Comparison of ENCODE assay signal across 27 cellular contexts in genomic region chr2:68171684-68172083, GRCh38.
"Had no signal": no experiment of that assay in that cellular context is flagged by ENCODE, and none has a peak within 500 bp of the region (broad histone marks: within the 10 kb centered on the region; RNA-seq: fewer than 3 reads in every experiment).

No MANE protein-coding gene starts in this region.

- H3K4me1 ChIP-seq: ascending aorta, breast epithelium, colonic mucosa had no signal

- DNase-seq: activated B cell treated with CpG ODN at 0.5 μM for 24 hours; activated CD4-positive, alpha-beta T cell treated with anti-CD3 and anti-CD28 coated beads for 48 hours; activated CD4-positive, alpha-beta T cell treated with anti-CD3 and anti-CD28 coated beads, Interleukin-2, amount 50 U/mL, for 1 hour; activated CD4-positive, alpha-beta T cell treated with anti-CD3 and anti-CD28 coated beads, Interleukin-2, amount 50 U/mL, for 48 hours; activated CD8-positive, alpha-beta memory T cell treated with anti-CD3 and anti-CD28 coated beads for 24 hours; activated CD8-positive, alpha-beta T cell treated with anti-CD3 and anti-CD28 coated beads for 36 hours; activated effector memory CD4-positive, alpha-beta T cell treated with Interleukin-2 at 50 U/mL for 16 hours; activated gamma-delta T cell treated with Interleukin-2 at 50 U/mL for 16 hours; activated naive CD4-positive, alpha-beta T cell treated with anti-CD3 and anti-CD28 coated beads, Interleukin-2, amount 50 U/mL, for 16 hours; activated naive CD4-positive, alpha-beta T cell treated with Interleukin-2 at 50 U/mL for 16 hours; activated T-cell treated with anti-CD3 and anti-CD28 coated beads, Interleukin-2, amount 50 U/mL, for 4 hours; central memory CD4-positive, alpha-beta T cell; cerebellar nuclear complex; colonic mucosa; effector memory CD4-positive, alpha-beta T cell; endodermal cell; foreskin fibroblast; T-helper 17 cell; T1000; WERI-Rb-1 had no signal

- H3K27me3 ChIP-seq: ascending aorta, breast epithelium, cardiac muscle cell, colonic mucosa had no signal

- ATAC-seq: activated CD4-positive, CD25-positive, alpha-beta regulatory T cell treated with anti-CD3 and anti-CD28 coated beads, Interleukin-2, amount 50 U/mL, for 24 hours; activated CD8-positive, alpha-beta T cell treated with anti-CD3 and anti-CD28 coated beads for 36 hours; activated T-cell treated with anti-CD3 and anti-CD28 coated beads, Interleukin-2, amount 50 U/mL, for 4 hours; activated T-helper 17 cell treated with anti-CD3 and anti-CD28 coated beads, Interleukin-2, amount 50 U/mL, for 72 hours; esophagus mucosa; T-helper 17 cell had no signal

- H3K36me3 ChIP-seq: breast epithelium, colonic mucosa had no signal

- H3K9me3 ChIP-seq: ascending aorta, breast epithelium, colonic mucosa had no signal

- H3K27ac ChIP-seq: ascending aorta, breast epithelium, cardiac muscle cell, colonic mucosa, WERI-Rb-1 had no signal

- H3K4me3 ChIP-seq: ascending aorta, breast epithelium, cardiac muscle cell, colonic mucosa had no signal

- FAIRE-seq: frontal cortex had no signal
